ENCODE assay signal across 2 cellular contexts in the genomic region with DNA sequence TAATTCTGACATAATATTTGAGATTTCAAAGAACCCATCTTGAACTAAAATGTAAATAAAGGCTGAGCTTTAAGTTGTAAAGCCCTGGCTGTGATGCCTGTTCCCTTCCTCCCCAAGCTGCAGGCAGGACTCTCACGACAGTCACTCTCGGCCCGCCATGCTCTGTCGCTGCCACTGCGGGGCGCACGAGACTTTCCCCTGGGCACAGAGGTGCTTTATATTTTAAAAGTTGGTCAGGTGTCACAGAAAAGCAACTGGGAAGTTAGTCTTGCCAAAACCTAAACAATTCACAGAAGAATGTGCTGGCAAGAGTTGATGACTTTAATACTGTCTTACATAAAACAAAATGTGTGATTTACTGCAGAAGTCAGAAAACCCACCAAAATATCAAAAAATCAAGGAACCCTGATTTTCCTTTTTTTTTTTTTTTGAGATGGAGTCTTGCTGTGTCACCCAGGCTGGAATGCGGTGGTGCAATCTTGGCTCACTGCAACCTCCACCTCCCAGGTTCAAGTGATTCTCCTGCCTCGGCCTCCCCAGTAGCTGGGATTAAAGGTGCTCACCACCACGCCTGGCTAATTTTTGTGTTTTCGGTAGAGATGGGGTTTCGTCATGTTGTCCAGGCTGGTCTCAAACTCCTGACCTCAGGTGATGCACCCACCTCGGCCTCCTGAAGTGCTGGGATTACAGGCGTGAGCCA.
TF ChIP-seq lines count a peak whose summit lies in the region.

No MANE protein-coding gene starts in this region.

TF ChIP-seq in K562, 482 proteins besides CTCF, POLR2A, EP300 and RAD21 (continues in another document):
- TF ChIP-seq WHSC1 (IDR thresholded peaks at IDR 0.05; ENCODE audit: low read length) = no peak
- TF ChIP-seq ZNF175 (CRISPR knock-in tag; IDR thresholded peaks at IDR 0.05; ENCODE audit: low read depth) = no peak
- TF ChIP-seq, protein P1, sequence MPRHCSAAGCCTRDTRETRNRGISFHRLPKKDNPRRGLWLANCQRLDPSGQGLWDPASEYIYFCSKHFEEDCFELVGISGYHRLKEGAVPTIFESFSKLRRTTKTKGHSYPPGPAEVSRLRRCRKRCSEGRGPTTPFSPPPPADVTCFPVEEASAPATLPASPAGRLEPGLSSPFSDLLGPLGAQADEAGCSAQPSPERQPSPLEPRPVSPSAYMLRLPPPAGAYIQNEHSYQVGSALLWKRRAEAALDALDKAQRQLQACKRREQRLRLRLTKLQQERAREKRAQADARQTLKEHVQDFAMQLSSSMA (CRISPR knock-in tag; IDR thresholded peaks at IDR 0.05) = no peak
- no peak for TF ChIP-seq RBBP5 (IDR thresholded peaks at IDR 0.05; ENCODE audit: borderline replicate concordance, insufficient read depth, low read length, poor library complexity, severe bottlenecking)
- peak; percentile 51; the same call in 1 of the 2 replicates for TF ChIP-seq BHLHE40 (IDR thresholded peaks at IDR 0.05; ENCODE audit: low read length)
- 0 out of 2 replicates have a peak, but pooled peaks have one; percentile 17 for TF ChIP-seq JUN (IDR thresholded peaks at IDR 0.05; ENCODE audit: borderline replicate concordance, low read depth, low read length)
- TF ChIP-seq JUN (CRISPR knock-in tag; IDR thresholded peaks at IDR 0.05; ENCODE audit: borderline replicate concordance) = no peak
- peak; percentile 67; the same call in 1 of the 2 replicates for TF ChIP-seq ZNF384 (IDR thresholded peaks at IDR 0.05; ENCODE audit: low read depth, low read length)
- TF ChIP-seq TFAP4 (CRISPR knock-in tag; IDR thresholded peaks at IDR 0.05; ENCODE audit: borderline replicate concordance) = peak; percentile 43; the same call in 1 of the 2 replicates
- no peak for TF ChIP-seq MAFK (IDR thresholded peaks at IDR 0.05; ENCODE audit: low read length)
- no peak for TF ChIP-seq MEIS2 (IDR thresholded peaks at IDR 0.05; ENCODE audit: partially characterized antibody)
- peak in 1 of 2 experiments; percentile 19; a peak in 1 of 4 replicates for TF ChIP-seq TBL1XR1 (IDR thresholded peaks at IDR 0.05; ENCODE audit: low read length in 2 of 2)
- TF ChIP-seq DDX20 (tag; IDR thresholded peaks at IDR 0.05; ENCODE audit: low read depth) = no peak
- TF ChIP-seq ZNF165 (CRISPR knock-in tag; IDR thresholded peaks at IDR 0.05; ENCODE audit: borderline replicate concordance) = no peak
- no peak for TF ChIP-seq ZNF140 (CRISPR knock-in tag; IDR thresholded peaks at IDR 0.05)
- no peak for TF ChIP-seq MTA3 (IDR thresholded peaks at IDR 0.05; ENCODE audit: borderline replicate concordance)
- no peak for TF ChIP-seq ZNF316 (IDR thresholded peaks at IDR 0.05)
- TF ChIP-seq BMI1 (IDR thresholded peaks at IDR 0.05; ENCODE audit: low read length) = no peak
- TF ChIP-seq, protein P2, sequence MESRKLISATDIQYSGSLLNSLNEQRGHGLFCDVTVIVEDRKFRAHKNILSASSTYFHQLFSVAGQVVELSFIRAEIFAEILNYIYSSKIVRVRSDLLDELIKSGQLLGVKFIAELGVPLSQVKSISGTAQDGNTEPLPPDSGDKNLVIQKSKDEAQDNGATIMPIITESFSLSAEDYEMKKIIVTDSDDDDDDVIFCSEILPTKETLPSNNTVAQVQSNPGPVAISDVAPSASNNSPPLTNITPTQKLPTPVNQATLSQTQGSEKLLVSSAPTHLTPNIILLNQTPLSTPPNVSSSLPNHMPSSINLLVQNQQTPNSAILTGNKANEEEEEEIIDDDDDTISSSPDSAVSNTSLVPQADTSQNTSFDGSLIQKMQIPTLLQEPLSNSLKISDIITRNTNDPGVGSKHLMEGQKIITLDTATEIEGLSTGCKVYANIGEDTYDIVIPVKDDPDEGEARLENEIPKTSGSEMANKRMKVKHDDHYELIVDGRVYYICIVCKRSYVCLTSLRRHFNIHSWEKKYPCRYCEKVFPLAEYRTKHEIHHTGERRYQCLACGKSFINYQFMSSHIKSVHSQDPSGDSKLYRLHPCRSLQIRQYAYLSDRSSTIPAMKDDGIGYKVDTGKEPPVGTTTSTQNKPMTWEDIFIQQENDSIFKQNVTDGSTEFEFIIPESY (CRISPR knock-in tag; IDR thresholded peaks at IDR 0.05) = peak; percentile 84
- TF ChIP-seq, protein P3, sequence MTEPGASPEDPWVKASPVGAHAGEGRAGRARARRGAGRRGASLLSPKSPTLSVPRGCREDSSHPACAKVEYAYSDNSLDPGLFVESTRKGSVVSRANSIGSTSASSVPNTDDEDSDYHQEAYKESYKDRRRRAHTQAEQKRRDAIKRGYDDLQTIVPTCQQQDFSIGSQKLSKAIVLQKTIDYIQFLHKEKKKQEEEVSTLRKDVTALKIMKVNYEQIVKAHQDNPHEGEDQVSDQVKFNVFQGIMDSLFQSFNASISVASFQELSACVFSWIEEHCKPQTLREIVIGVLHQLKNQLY (CRISPR knock-in tag; conservative IDR thresholded peaks at IDR 0.05) = no peak
- TF ChIP-seq ZNF23 (CRISPR knock-in tag; IDR thresholded peaks at IDR 0.05) = no peak
- TF ChIP-seq CREB1 (IDR thresholded peaks at IDR 0.05) = no peak
- 0 out of 2 replicates have a peak, but pooled peaks have one; percentile 32 for TF ChIP-seq CREB1 (CRISPR knock-in tag; IDR thresholded peaks at IDR 0.05)
- no peak for TF ChIP-seq ZNF324 (CRISPR knock-in tag; IDR thresholded peaks at IDR 0.05)
- peak; percentile 28; the same call in 1 of the 2 replicates for TF ChIP-seq JUND (IDR thresholded peaks at IDR 0.05; ENCODE audit: borderline replicate concordance, low read depth, low read length)
- no peak; the same call in 2 of the 3 replicates for TF ChIP-seq JUND (tag; IDR thresholded peaks at IDR 0.05; ENCODE audit: borderline replicate concordance, low read depth, low read length)
- TF ChIP-seq BRCA1 (IDR thresholded peaks at IDR 0.05) = no peak
- TF ChIP-seq BRCA1 (CRISPR knock-in tag; IDR thresholded peaks at IDR 0.05) = no peak
- TF ChIP-seq CREM (IDR thresholded peaks at IDR 0.05; ENCODE audit: low read depth) = 0 out of 2 replicates have a peak, but pooled peaks have one; percentile 33
- TF ChIP-seq RBM25 (IDR thresholded peaks at IDR 0.05; ENCODE audit: low read depth, low read length, severe bottlenecking) = no peak
- TF ChIP-seq KLF16 (IDR thresholded peaks at IDR 0.05) = peak; percentile 62
- no peak for TF ChIP-seq PHTF2 (CRISPR knock-in tag; IDR thresholded peaks at IDR 0.05)
- no peak for TF ChIP-seq CBX3 (IDR thresholded peaks at IDR 0.05; ENCODE audit: borderline replicate concordance in 1 of 2, low read length in 2 of 2)

TF ChIP-seq in liver, 16 proteins besides CTCF, POLR2A, EP300 and RAD21:
- no peak for TF ChIP-seq ATF3 (IDR thresholded peaks at IDR 0.05)
- no peak for TF ChIP-seq EGR1 (IDR thresholded peaks at IDR 0.05; ENCODE audit: low read depth in 2 of 2)
- TF ChIP-seq FOXA2 (IDR thresholded peaks at IDR 0.05) = no peak
- no peak for TF ChIP-seq JUND (IDR thresholded peaks at IDR 0.05)
- TF ChIP-seq GABPA (IDR thresholded peaks at IDR 0.05 in 1 of 2, conservative IDR thresholded peaks at IDR 0.05 in 1 of 2) = no peak
- TF ChIP-seq, protein P4, sequence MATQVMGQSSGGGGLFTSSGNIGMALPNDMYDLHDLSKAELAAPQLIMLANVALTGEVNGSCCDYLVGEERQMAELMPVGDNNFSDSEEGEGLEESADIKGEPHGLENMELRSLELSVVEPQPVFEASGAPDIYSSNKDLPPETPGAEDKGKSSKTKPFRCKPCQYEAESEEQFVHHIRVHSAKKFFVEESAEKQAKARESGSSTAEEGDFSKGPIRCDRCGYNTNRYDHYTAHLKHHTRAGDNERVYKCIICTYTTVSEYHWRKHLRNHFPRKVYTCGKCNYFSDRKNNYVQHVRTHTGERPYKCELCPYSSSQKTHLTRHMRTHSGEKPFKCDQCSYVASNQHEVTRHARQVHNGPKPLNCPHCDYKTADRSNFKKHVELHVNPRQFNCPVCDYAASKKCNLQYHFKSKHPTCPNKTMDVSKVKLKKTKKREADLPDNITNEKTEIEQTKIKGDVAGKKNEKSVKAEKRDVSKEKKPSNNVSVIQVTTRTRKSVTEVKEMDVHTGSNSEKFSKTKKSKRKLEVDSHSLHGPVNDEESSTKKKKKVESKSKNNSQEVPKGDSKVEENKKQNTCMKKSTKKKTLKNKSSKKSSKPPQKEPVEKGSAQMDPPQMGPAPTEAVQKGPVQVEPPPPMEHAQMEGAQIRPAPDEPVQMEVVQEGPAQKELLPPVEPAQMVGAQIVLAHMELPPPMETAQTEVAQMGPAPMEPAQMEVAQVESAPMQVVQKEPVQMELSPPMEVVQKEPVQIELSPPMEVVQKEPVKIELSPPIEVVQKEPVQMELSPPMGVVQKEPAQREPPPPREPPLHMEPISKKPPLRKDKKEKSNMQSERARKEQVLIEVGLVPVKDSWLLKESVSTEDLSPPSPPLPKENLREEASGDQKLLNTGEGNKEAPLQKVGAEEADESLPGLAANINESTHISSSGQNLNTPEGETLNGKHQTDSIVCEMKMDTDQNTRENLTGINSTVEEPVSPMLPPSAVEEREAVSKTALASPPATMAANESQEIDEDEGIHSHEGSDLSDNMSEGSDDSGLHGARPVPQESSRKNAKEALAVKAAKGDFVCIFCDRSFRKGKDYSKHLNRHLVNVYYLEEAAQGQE (IDR thresholded peaks at IDR 0.05) = no peak
- TF ChIP-seq TAF1 (conservative IDR thresholded peaks at IDR 0.05) = no peak
- no peak for TF ChIP-seq RXRA (IDR thresholded peaks at IDR 0.05)
- TF ChIP-seq FOXA1 (IDR thresholded peaks at IDR 0.05) = no peak
